Comparison of ENCODE assay signal across 1 cellular context in the genomic region with DNA sequence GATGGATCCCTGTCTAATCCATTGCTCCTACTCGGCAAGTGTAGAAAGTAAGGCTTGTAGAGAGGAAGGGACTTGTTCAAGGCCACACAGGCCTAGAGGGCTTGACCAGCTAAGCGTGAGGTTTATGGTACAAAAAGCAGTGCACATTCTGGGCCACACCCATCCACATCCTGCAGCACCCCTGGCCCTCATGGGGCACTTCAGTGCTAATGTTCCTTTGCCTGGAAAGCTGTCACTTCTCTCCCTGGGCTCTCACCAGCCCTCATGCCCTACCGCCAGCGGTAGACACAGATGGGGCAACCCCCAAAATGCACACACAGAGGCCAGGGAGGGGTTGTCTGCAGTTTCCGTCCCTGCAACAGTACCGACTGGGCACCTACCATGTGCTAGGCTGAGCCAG.
TF ChIP-seq lines count a peak whose summit lies in the region.

No MANE protein-coding gene starts in this region.

TF ChIP-seq in GM23338, 12 proteins besides CTCF, POLR2A, EP300 and RAD21:
- TF ChIP-seq EZH2phosphoT487 (IDR thresholded peaks at IDR 0.05; ENCODE audit: unreplicated experiment) (no peak), CREB1 (CRISPR knock-in tag; IDR thresholded peaks at IDR 0.05; ENCODE audit: low read depth) (no peak), POLR2AphosphoS5 (IDR thresholded peaks at IDR 0.05; ENCODE audit: low read depth) (no peak), STAT1 (IDR thresholded peaks at IDR 0.05; ENCODE audit: unreplicated experiment) (no peak), JUNB (IDR thresholded peaks at IDR 0.05; ENCODE audit: unreplicated experiment) (no peak), ZNF331 (CRISPR knock-in tag; IDR thresholded peaks at IDR 0.05; ENCODE audit: low read depth) (no peak), NANOG (IDR thresholded peaks at IDR 0.05; ENCODE audit: borderline replicate concordance) (no peak), EZH2 (IDR thresholded peaks at IDR 0.05; ENCODE audit: low read depth, unreplicated experiment) (no peak), ZNF114 (CRISPR knock-in tag; IDR thresholded peaks at IDR 0.05) (no peak)
- TF ChIP-seq, protein P1, sequence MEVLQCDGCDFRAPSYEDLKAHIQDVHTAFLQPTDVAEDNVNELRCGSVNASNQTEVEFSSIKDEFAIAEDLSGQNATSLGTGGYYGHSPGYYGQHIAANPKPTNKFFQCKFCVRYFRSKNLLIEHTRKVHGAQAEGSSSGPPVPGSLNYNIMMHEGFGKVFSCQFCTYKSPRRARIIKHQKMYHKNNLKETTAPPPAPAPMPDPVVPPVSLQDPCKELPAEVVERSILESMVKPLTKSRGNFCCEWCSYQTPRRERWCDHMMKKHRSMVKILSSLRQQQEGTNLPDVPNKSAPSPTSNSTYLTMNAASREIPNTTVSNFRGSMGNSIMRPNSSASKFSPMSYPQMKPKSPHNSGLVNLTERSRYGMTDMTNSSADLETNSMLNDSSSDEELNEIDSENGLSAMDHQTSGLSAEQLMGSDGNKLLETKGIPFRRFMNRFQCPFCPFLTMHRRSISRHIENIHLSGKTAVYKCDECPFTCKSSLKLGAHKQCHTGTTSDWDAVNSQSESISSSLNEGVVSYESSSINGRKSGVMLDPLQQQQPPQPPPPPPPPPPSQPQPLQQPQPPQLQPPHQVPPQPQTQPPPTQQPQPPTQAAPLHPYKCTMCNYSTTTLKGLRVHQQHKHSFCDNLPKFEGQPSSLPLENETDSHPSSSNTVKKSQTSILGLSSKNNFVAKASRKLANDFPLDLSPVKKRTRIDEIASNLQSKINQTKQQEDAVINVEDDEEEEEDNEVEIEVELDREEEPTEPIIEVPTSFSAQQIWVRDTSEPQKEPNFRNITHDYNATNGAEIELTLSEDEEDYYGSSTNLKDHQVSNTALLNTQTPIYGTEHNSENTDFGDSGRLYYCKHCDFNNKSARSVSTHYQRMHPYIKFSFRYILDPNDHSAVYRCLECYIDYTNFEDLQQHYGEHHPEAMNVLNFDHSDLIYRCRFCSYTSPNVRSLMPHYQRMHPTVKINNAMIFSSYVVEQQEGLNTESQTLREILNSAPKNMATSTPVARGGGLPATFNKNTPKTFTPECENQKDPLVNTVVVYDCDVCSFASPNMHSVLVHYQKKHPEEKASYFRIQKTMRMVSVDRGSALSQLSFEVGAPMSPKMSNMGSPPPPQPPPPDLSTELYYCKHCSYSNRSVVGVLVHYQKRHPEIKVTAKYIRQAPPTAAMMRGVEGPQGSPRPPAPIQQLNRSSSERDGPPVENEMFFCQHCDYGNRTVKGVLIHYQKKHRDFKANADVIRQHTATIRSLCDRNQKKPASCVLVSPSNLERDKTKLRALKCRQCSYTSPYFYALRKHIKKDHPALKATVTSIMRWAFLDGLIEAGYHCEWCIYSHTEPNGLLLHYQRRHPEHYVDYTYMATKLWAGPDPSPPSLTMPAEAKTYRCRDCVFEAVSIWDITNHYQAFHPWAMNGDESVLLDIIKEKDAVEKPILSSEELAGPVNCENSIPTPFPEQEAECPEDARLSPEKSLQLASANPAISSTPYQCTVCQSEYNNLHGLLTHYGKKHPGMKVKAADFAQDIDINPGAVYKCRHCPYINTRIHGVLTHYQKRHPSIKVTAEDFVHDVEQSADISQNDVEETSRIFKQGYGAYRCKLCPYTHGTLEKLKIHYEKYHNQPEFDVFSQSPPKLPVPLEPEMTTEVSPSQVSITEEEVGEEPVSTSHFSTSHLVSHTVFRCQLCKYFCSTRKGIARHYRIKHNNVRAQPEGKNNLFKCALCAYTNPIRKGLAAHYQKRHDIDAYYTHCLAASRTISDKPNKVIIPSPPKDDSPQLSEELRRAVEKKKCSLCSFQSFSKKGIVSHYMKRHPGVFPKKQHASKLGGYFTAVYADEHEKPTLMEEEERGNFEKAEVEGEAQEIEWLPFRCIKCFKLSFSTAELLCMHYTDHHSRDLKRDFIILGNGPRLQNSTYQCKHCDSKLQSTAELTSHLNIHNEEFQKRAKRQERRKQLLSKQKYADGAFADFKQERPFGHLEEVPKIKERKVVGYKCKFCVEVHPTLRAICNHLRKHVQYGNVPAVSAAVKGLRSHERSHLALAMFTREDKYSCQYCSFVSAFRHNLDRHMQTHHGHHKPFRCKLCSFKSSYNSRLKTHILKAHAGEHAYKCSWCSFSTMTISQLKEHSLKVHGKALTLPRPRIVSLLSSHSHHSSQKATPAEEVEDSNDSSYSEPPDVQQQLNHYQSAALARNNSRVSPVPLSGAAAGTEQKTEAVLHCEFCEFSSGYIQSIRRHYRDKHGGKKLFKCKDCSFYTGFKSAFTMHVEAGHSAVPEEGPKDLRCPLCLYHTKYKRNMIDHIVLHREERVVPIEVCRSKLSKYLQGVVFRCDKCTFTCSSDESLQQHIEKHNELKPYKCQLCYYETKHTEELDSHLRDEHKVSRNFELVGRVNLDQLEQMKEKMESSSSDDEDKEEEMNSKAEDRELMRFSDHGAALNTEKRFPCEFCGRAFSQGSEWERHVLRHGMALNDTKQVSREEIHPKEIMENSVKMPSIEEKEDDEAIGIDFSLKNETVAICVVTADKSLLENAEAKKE (CRISPR knock-in tag; IDR thresholded peaks at IDR 0.05) = no peak
- TF ChIP-seq, protein P2, sequence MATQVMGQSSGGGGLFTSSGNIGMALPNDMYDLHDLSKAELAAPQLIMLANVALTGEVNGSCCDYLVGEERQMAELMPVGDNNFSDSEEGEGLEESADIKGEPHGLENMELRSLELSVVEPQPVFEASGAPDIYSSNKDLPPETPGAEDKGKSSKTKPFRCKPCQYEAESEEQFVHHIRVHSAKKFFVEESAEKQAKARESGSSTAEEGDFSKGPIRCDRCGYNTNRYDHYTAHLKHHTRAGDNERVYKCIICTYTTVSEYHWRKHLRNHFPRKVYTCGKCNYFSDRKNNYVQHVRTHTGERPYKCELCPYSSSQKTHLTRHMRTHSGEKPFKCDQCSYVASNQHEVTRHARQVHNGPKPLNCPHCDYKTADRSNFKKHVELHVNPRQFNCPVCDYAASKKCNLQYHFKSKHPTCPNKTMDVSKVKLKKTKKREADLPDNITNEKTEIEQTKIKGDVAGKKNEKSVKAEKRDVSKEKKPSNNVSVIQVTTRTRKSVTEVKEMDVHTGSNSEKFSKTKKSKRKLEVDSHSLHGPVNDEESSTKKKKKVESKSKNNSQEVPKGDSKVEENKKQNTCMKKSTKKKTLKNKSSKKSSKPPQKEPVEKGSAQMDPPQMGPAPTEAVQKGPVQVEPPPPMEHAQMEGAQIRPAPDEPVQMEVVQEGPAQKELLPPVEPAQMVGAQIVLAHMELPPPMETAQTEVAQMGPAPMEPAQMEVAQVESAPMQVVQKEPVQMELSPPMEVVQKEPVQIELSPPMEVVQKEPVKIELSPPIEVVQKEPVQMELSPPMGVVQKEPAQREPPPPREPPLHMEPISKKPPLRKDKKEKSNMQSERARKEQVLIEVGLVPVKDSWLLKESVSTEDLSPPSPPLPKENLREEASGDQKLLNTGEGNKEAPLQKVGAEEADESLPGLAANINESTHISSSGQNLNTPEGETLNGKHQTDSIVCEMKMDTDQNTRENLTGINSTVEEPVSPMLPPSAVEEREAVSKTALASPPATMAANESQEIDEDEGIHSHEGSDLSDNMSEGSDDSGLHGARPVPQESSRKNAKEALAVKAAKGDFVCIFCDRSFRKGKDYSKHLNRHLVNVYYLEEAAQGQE (IDR thresholded peaks at IDR 0.05; ENCODE audit: unreplicated experiment) = no peak
- TF ChIP-seq, protein P3, sequence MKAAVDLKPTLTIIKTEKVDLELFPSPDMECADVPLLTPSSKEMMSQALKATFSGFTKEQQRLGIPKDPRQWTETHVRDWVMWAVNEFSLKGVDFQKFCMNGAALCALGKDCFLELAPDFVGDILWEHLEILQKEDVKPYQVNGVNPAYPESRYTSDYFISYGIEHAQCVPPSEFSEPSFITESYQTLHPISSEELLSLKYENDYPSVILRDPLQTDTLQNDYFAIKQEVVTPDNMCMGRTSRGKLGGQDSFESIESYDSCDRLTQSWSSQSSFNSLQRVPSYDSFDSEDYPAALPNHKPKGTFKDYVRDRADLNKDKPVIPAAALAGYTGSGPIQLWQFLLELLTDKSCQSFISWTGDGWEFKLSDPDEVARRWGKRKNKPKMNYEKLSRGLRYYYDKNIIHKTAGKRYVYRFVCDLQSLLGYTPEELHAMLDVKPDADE (IDR thresholded peaks at IDR 0.05) = no peak
